In the genomic region with DNA sequence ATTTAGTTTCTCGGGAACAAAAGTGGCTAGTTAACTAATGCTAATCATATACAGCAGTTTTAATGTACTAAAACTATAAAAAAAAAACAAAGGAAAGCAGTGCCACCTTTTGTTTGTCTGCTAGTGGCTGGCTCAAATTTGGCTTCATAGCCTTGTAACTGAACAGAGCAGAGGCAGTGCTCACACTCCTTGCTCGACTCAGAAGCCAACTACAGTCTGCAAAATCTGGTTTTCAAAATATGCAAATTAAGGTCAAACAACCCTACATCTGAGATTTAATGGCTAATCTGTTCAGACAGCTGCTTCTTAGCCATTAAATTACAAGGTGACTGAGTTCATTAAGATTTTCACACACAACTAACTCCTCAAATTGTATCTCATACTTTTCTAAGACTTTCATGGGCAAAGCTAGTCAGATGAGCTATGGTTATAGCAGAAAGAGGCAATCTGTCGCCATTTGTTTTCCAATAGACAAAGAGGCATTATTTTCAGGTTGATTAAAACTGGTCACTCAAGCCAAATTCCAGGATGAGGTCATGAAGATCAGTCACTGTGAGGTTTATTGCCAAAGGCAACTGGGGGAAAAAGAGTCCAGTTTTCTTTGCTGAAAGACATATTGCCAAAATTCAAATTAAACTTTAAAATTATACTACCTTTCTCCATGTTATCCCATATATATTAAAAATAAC, we compare ENCODE assay signal across 1 cellular context.
TF ChIP-seq lines count a peak whose summit lies in the region.

No MANE protein-coding gene starts in this region.

TF ChIP-seq in SK-N-SH treated with all-trans-retinoic acid at 6 μM for 48 hours, 23 proteins besides CTCF, POLR2A, EP300 and RAD21 (continued from another document):
- TF ChIP-seq, protein P1, sequence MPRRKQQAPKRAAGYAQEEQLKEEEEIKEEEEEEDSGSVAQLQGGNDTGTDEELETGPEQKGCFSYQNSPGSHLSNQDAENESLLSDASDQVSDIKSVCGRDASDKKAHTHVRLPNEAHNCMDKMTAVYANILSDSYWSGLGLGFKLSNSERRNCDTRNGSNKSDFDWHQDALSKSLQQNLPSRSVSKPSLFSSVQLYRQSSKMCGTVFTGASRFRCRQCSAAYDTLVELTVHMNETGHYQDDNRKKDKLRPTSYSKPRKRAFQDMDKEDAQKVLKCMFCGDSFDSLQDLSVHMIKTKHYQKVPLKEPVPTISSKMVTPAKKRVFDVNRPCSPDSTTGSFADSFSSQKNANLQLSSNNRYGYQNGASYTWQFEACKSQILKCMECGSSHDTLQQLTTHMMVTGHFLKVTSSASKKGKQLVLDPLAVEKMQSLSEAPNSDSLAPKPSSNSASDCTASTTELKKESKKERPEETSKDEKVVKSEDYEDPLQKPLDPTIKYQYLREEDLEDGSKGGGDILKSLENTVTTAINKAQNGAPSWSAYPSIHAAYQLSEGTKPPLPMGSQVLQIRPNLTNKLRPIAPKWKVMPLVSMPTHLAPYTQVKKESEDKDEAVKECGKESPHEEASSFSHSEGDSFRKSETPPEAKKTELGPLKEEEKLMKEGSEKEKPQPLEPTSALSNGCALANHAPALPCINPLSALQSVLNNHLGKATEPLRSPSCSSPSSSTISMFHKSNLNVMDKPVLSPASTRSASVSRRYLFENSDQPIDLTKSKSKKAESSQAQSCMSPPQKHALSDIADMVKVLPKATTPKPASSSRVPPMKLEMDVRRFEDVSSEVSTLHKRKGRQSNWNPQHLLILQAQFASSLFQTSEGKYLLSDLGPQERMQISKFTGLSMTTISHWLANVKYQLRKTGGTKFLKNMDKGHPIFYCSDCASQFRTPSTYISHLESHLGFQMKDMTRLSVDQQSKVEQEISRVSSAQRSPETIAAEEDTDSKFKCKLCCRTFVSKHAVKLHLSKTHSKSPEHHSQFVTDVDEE (CRISPR knock-in tag; IDR thresholded peaks at IDR 0.05): no peak
- TF ChIP-seq, protein P2, sequence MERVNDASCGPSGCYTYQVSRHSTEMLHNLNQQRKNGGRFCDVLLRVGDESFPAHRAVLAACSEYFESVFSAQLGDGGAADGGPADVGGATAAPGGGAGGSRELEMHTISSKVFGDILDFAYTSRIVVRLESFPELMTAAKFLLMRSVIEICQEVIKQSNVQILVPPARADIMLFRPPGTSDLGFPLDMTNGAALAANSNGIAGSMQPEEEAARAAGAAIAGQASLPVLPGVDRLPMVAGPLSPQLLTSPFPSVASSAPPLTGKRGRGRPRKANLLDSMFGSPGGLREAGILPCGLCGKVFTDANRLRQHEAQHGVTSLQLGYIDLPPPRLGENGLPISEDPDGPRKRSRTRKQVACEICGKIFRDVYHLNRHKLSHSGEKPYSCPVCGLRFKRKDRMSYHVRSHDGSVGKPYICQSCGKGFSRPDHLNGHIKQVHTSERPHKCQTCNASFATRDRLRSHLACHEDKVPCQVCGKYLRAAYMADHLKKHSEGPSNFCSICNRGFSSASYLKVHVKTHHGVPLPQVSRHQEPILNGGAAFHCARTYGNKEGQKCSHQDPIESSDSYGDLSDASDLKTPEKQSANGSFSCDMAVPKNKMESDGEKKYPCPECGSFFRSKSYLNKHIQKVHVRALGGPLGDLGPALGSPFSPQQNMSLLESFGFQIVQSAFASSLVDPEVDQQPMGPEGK (CRISPR knock-in tag; IDR thresholded peaks at IDR 0.05; ENCODE audit: borderline replicate concordance): no peak
- TF ChIP-seq CSDC2 (CRISPR knock-in tag; IDR thresholded peaks at IDR 0.05) (no peak), OSR1 (CRISPR knock-in tag; IDR thresholded peaks at IDR 0.05) (no peak), ESRRG (CRISPR knock-in tag; IDR thresholded peaks at IDR 0.05) (no peak), RARB (CRISPR knock-in tag; IDR thresholded peaks at IDR 0.05) (no peak), TOX (CRISPR knock-in tag; IDR thresholded peaks at IDR 0.05; ENCODE audit: borderline replicate concordance) (no peak)
